In genomic region chr7:106657085-106657991, GRCh38 we compare ENCODE assay signal across 11 cellular contexts. TPM values are rescaled to one million over a fixed set of nuclear protein-coding genes. Genes with fewer than 3 reads are reported as not detected.
DNase-seq lines count a peak whose midpoint lies in the region; ATAC-seq and TF ChIP-seq lines count a peak whose summit lies in the region.
"Had no signal": no experiment of that assay in that cellular context is flagged by ENCODE, and none has a peak within 500 bp of the region (broad histone marks: within the 10 kb centered on the region; RNA-seq: fewer than 3 reads in every experiment).

No MANE protein-coding gene starts in this region.

- H3K27ac ChIP-seq in thoracic aorta (no peak overlapping the region), transverse colon (no peak overlapping the region)
- H3K27ac ChIP-seq: SK-N-MC had no signal

- intact Hi-C loops in activated naive CD4-positive, alpha-beta T cell treated with anti-CD3 and anti-CD28 coated beads for 36 hours (cut with micrococcal nuclease) = loop anchor here (1.0 kb wide), 1 partner anchor 111 kb away; no protein-coding TSS in a partner anchor
- intact Hi-C loops in transverse colon (cut with DNase I; ENCODE audit: low total_unique reads) = loop anchor here (5.0 kb wide), 1 partner anchor 365 kb away; no protein-coding TSS in a partner anchor

- H3K27me3 ChIP-seq in thoracic aorta (replicated peaks; ENCODE audit: insufficient read depth) (no peaks in the 10 kb centered on the region), transverse colon (no peaks in the 10 kb centered on the region)

- H3K9me3 Mint-ChIP-seq in activated naive CD4-positive, alpha-beta T cell treated with anti-CD3 and anti-CD28 coated beads for 36 hours = no peaks in the 10 kb centered on the region
- peaks cover 4% of the 10 kb centered on the region for H3K9me3 Mint-ChIP-seq in T-helper 2 cell treated with Interferon-gamma antibody and Interleukin-4, amounts not matched to agents 5 μg/mL and 100 μg/mL, for 36 hours

- peaks cover 22% of the 10 kb centered on the region for H3K4me1 Mint-ChIP-seq in activated naive CD4-positive, alpha-beta T cell treated with anti-CD3 and anti-CD28 coated beads for 36 hours (ENCODE audit: low read depth)
- peaks cover 39% of the 10 kb centered on the region for H3K4me1 Mint-ChIP-seq in T-helper 2 cell treated with Interferon-gamma antibody and Interleukin-4, amounts not matched to agents 5 μg/mL and 100 μg/mL, for 36 hours (ENCODE audit: low read depth)

- H3K9me3 ChIP-seq in thoracic aorta (no peaks in the 10 kb centered on the region), transverse colon (no peaks in the 10 kb centered on the region)

- peaks cover 5% of the 10 kb centered on the region for H3K36me3 Mint-ChIP-seq in activated naive CD4-positive, alpha-beta T cell treated with anti-CD3 and anti-CD28 coated beads for 36 hours (ENCODE audit: low read depth)
- H3K36me3 Mint-ChIP-seq in T-helper 2 cell treated with Interferon-gamma antibody and Interleukin-4, amounts not matched to agents 5 μg/mL and 100 μg/mL, for 36 hours (ENCODE audit: low read depth) = peaks cover 6% of the 10 kb centered on the region

- no peaks in the 10 kb centered on the region for H3K27me3 Mint-ChIP-seq in activated naive CD4-positive, alpha-beta T cell treated with anti-CD3 and anti-CD28 coated beads for 36 hours (ENCODE audit: low read depth)
- peaks cover 20% of the 10 kb centered on the region for H3K27me3 Mint-ChIP-seq in T-helper 2 cell treated with Interferon-gamma antibody and Interleukin-4, amounts not matched to agents 5 μg/mL and 100 μg/mL, for 36 hours (ENCODE audit: low read depth)

- H3K36me3 ChIP-seq in thoracic aorta = no peaks in the 10 kb centered on the region
- H3K36me3 ChIP-seq in transverse colon = no peaks in the 10 kb centered on the region

- no peak for DNase-seq in activated naive CD4-positive, alpha-beta T cell treated with anti-CD3 and anti-CD28 coated beads for 36 hours
- DNase-seq in activated naive CD4-positive, alpha-beta T cell treated with Interleukin-2 at 50 U/mL for 16 hours = no peak
- no peak for DNase-seq in T-helper 2 cell treated with Interferon-gamma antibody and Interleukin-4, amounts not matched to agents 5 μg/mL and 100 μg/mL, for 36 hours (ENCODE audit: low spot score)
- DNase-seq in fibroblast of peridontal ligament (ENCODE audit: extremely low read depth) = peak; percentile 74
- no peak for DNase-seq in thoracic aorta (ENCODE audit: low spot score)
- DNase-seq in iPS-NIHi11 (ENCODE audit: low spot score) = no peak
- DNase-seq in transverse colon = no peak
- DNase-seq in NCI-H748 (lab: John Stamatoyannopoulos, UW; ENCODE audit: unreplicated experiment) = no peak
- DNase-seq: hippocampal formation; stimulated activated naive CD4-positive, alpha-beta T cell had no signal

- CTCF ChIA-PET in activated naive CD4-positive, alpha-beta T cell treated with anti-CD3 and anti-CD28 coated beads for 36 hours (lab: Charles Lee) = interaction anchor here (0.8 to 7.9 kb wide), 5 partner anchors 14 to 481 kb away, joined by 3 to 140 read pairs (median 4); no protein-coding TSS in a partner anchor

- peak overlapping the region; percentile 89 for H3K4me3 ChIP-seq in thoracic aorta
- H3K4me3 ChIP-seq in transverse colon = no peak overlapping the region
- H3K4me3 ChIP-seq: SK-N-MC had no signal

- H3K4me3 Mint-ChIP-seq in activated naive CD4-positive, alpha-beta T cell treated with anti-CD3 and anti-CD28 coated beads for 36 hours = peak overlapping the region; percentile 6
- H3K4me3 Mint-ChIP-seq in T-helper 2 cell treated with Interferon-gamma antibody and Interleukin-4, amounts not matched to agents 5 μg/mL and 100 μg/mL, for 36 hours = peak overlapping the region; percentile 32

- no peak for TF ChIP-seq POLR2A in transverse colon (IDR thresholded peaks at IDR 0.05)

- TF ChIP-seq CTCF in thoracic aorta (IDR thresholded peaks at IDR 0.05) (no peak), transverse colon (IDR thresholded peaks at IDR 0.05) (no peak)

- WGBS in transverse colon (ENCODE audit: low coverage in 1 of 2), 2 donors = 57 to 59% methylated on average over 5 of the region's 5 CpGs

- no peak for ATAC-seq in thoracic aorta (ENCODE audit: insufficient number of reproducible peaks, low FRiP score, low read depth)

- in situ Hi-C loops in transverse colon (cut with MboI; ENCODE audit: low pct_ligation_motif_present in 1 of 4, low pct_unique_long_range_greater_than_20kb in 1 of 4, low sequenced_read_pairs in 3 of 4) = loop anchor here in 2 of 4 donors (5.0 to 10.0 kb wide), 3 partner anchors 77 to 113 kb away; no protein-coding TSS in a partner anchor

- TF ChIP-seq EP300 in transverse colon (IDR thresholded peaks at IDR 0.05; ENCODE audit: low read depth) = no peak

- peak overlapping the region; percentile 34 for H3K27ac Mint-ChIP-seq in activated naive CD4-positive, alpha-beta T cell treated with anti-CD3 and anti-CD28 coated beads for 36 hours
- H3K27ac Mint-ChIP-seq in T-helper 2 cell treated with Interferon-gamma antibody and Interleukin-4, amounts not matched to agents 5 μg/mL and 100 μg/mL, for 36 hours = no peak overlapping the region

- H3K4me1 ChIP-seq in thoracic aorta (ENCODE audit: control insufficient read depth in 1 of 2, low read depth in 2 of 2) = peaks cover 22 to 35% of the 10 kb centered on the region in 2 donors
- H3K4me1 ChIP-seq in transverse colon = peaks cover 12 to 29% (median 16%) of the 10 kb centered on the region in 4 donors

RNA-seq across cellular contexts. Expression of gene CCDC71L, which starts 3.6 kb away (rescaled TPM):
- 10 to 100 TPM; 12.7 to 14.6 TPM for total RNA-seq in activated naive CD4-positive, alpha-beta T cell treated with anti-CD3 and anti-CD28 coated beads for 36 hours
- total RNA-seq in thoracic aorta (100 to 1,000 TPM in 1 of 2 donors, 10 to 100 TPM in 1; 57.9 to 101 TPM), transverse colon (10 to 100 TPM; 23.6 to 49.7 (median 27.8) TPM)
